Comparison of ENCODE assay signal across 27 cellular contexts in genomic region chr13:84985860-84986259, GRCh38.
DNase-seq lines count a peak whose midpoint lies in the region; ATAC-seq and TF ChIP-seq lines count a peak whose summit lies in the region.
"Had no signal": no experiment of that assay in that cellular context is flagged by ENCODE, and none has a peak within 500 bp of the region (broad histone marks: within the 10 kb centered on the region; RNA-seq: fewer than 3 reads in every experiment).

No MANE protein-coding gene starts in this region.

- H3K27me3 Mint-ChIP-seq in natural killer cell treated with Interleukin-12 subunit alpha and Interleukin-12 subunit beta and Interleukin-15 and Interleukin-18, amount 100 ng/mL, for 72 hours: no peaks in the 10 kb centered on the region
- H3K27me3 Mint-ChIP-seq: activated naive CD8-positive, alpha-beta T cell; activated T-helper 17 cell treated with anti-CD3 and anti-CD28 coated beads, Interleukin-2, amount 50 U/mL, for 72 hours; CD8-positive, alpha-beta memory T cell; central memory CD8-positive, alpha-beta T cell had no signal

- no peaks in the 10 kb centered on the region for H3K9me3 ChIP-seq in WERI-Rb-1 (ENCODE audit: severe bottlenecking)
- H3K9me3 ChIP-seq: ascending aorta, heart left ventricle, psoas muscle, transverse colon had no signal

- H3K4me3 ChIP-seq in H7 (ENCODE audit: insufficient read depth, low read depth, low read length): no peak overlapping the region
- no peak overlapping the region for H3K4me3 ChIP-seq in WERI-Rb-1 (ENCODE audit: low read depth, low read length)
- no peak overlapping the region for H3K4me3 ChIP-seq in kidney epithelial cell (ENCODE audit: low read depth, low read length)
- H3K4me3 ChIP-seq: ascending aorta, heart left ventricle, psoas muscle, SK-N-MC, transverse colon had no signal

- H3K27ac Mint-ChIP-seq in natural killer cell treated with Interleukin-12 subunit alpha and Interleukin-12 subunit beta and Interleukin-15 and Interleukin-18, amount 100 ng/mL, for 72 hours: no peak overlapping the region
- H3K27ac Mint-ChIP-seq: activated naive CD8-positive, alpha-beta T cell; activated T-helper 17 cell treated with anti-CD3 and anti-CD28 coated beads, Interleukin-2, amount 50 U/mL, for 72 hours; CD8-positive, alpha-beta memory T cell had no signal

- no peak overlapping the region for H3K27ac ChIP-seq in WERI-Rb-1
- H3K27ac ChIP-seq: ascending aorta, epithelial cell of prostate, heart left ventricle, psoas muscle, SK-N-MC, transverse colon had no signal

- no peaks in the 10 kb centered on the region for H3K36me3 ChIP-seq in H7 (replicated peaks; ENCODE audit: control insufficient read depth, insufficient read depth, low read length)
- no peaks in the 10 kb centered on the region for H3K36me3 ChIP-seq in WERI-Rb-1
- H3K36me3 ChIP-seq in kidney epithelial cell (ENCODE audit: control insufficient read depth, insufficient read depth, low read length): no peaks in the 10 kb centered on the region
- H3K36me3 ChIP-seq: ascending aorta, heart left ventricle, transverse colon had no signal

- H3K4me1 Mint-ChIP-seq in natural killer cell treated with Interleukin-12 subunit alpha and Interleukin-12 subunit beta and Interleukin-15 and Interleukin-18, amount 100 ng/mL, for 72 hours (ENCODE audit: low read depth in 2 of 2): no peaks in the 10 kb centered on the region
- H3K4me1 Mint-ChIP-seq: activated T-helper 17 cell treated with anti-CD3 and anti-CD28 coated beads, Interleukin-2, amount 50 U/mL, for 72 hours; CD8-positive, alpha-beta memory T cell; central memory CD8-positive, alpha-beta T cell had no signal

- H3K27me3 ChIP-seq in H7 (ENCODE audit: control insufficient read depth, insufficient read depth, low read length) (no peaks in the 10 kb centered on the region), WERI-Rb-1 (ENCODE audit: insufficient read depth, low read depth, severe bottlenecking) (no peaks in the 10 kb centered on the region), kidney epithelial cell (ENCODE audit: control insufficient read depth, insufficient read depth, low read length) (no peaks in the 10 kb centered on the region)
- H3K27me3 ChIP-seq: ascending aorta, heart left ventricle, transverse colon had no signal

- no peaks in the 10 kb centered on the region for H3K36me3 Mint-ChIP-seq in natural killer cell treated with Interleukin-12 subunit alpha and Interleukin-12 subunit beta and Interleukin-15 and Interleukin-18, amount 100 ng/mL, for 72 hours
- H3K36me3 Mint-ChIP-seq: activated naive CD8-positive, alpha-beta T cell; CD8-positive, alpha-beta memory T cell had no signal

- H3K4me3 Mint-ChIP-seq in natural killer cell treated with Interleukin-12 subunit alpha and Interleukin-12 subunit beta and Interleukin-15 and Interleukin-18, amount 100 ng/mL, for 72 hours: no peak overlapping the region
- H3K4me3 Mint-ChIP-seq: activated naive CD8-positive, alpha-beta T cell; activated T-helper 17 cell treated with anti-CD3 and anti-CD28 coated beads, Interleukin-2, amount 50 U/mL, for 72 hours; CD8-positive, alpha-beta memory T cell; central memory CD8-positive, alpha-beta T cell had no signal

- DNase-seq in H7: peak; percentile 3
- peak; percentile 8 for DNase-seq in NCI-H69 (lab: John Stamatoyannopoulos, UW)
- peak; percentile 46 for DNase-seq in WERI-Rb-1
- no peak for DNase-seq in kidney epithelial cell (ENCODE audit: low read depth)
- no peak for DNase-seq in natural killer cell treated with Interleukin-12 subunit alpha and Interleukin-12 subunit beta and Interleukin-15 and Interleukin-18, amount 100 ng/mL, for 72 hours (ENCODE audit: low spot score)
- no peak for DNase-seq in AG08395 (ENCODE audit: low spot score)
- DNase-seq: activated CD4-positive, alpha-beta T cell treated with anti-CD3 and anti-CD28 coated beads, Interleukin-2, amount 50 U/mL, for 48 hours; activated CD8-positive, alpha-beta memory T cell treated with anti-CD3 and anti-CD28 coated beads, Interleukin-2, amount 50 U/mL, for 48 hours; CD8-positive, alpha-beta memory T cell; DMS153; foreskin fibroblast; heart left ventricle; KG1; left cardiac atrium; NCI-H187 treated with DMSO at 0.1 percent for 48 hours; NCI-H446 treated with DMSO at 0.1 percent for 48 hours; NK-92 treated with Interleukin-12 subunit alpha and Interleukin-12 subunit beta, amount 100 ng/mL, for 24 hours; psoas muscle; stimulated activated CD8-positive, alpha-beta memory T cell treated with anti-CD3 and anti-CD28 coated beads, Interleukin-4, amount 100 ng/mL, for 48 hours; transverse colon had no signal

- ATAC-seq in natural killer cell treated with Interleukin-12 subunit alpha and Interleukin-12 subunit beta and Interleukin-15 and Interleukin-18, amount 100 ng/mL, for 72 hours: no peak
- no peak for ATAC-seq in GM21447 (IDR thresholded peaks at IDR 0.05; ENCODE audit: unreplicated experiment)
- ATAC-seq: activated T-helper 17 cell treated with anti-CD3 and anti-CD28 coated beads, Interleukin-2, amount 50 U/mL, for 72 hours; heart left ventricle; left cardiac atrium; psoas muscle had no signal

- peaks cover 16% of the 10 kb centered on the region for H3K9me3 Mint-ChIP-seq in natural killer cell treated with Interleukin-12 subunit alpha and Interleukin-12 subunit beta and Interleukin-15 and Interleukin-18, amount 100 ng/mL, for 72 hours

- TF ChIP-seq CTCF in WERI-Rb-1 (IDR thresholded peaks at IDR 0.05; ENCODE audit: low read depth, low read length): peak; percentile 61; the same call in 1 of the 2 replicates
- peak; percentile 8 for TF ChIP-seq CTCF in kidney epithelial cell (IDR thresholded peaks at IDR 0.05; ENCODE audit: insufficient read depth, low read length, poor library complexity, severe bottlenecking)

Comparison
In these comparisons a context has a peak if more than half of its experiments do, and no peak if none do; other contexts are left out.
1. DNase-seq: peak in H7 (single experiment), NCI-H69 (single experiment) and WERI-Rb-1 (single experiment); none in kidney epithelial cell (single experiment), natural killer cell treated with Interleukin-12 subunit alpha and Interleukin-12 subunit beta and Interleukin-15 and Interleukin-18, amount 100 ng/mL, for 72 hours (single experiment) and AG08395 (single experiment).